Comparison of ENCODE assay signal across 24 cellular contexts in genomic region chr1:48371598-48371997, GRCh38.
"Had no signal": no experiment of that assay in that cellular context is flagged by ENCODE, and none has a peak within 500 bp of the region (broad histone marks: within the 10 kb centered on the region; RNA-seq: fewer than 3 reads in every experiment).

No MANE protein-coding gene starts in this region.

- H3K4me2 ChIP-seq: hepatocyte, neural progenitor cell had no signal

- H3K27me3 ChIP-seq: esophagus muscularis mucosa, foreskin keratinocyte, gastroesophageal sphincter, heart left ventricle, hepatocyte, left lung, neural progenitor cell, right atrium auricular region, sigmoid colon, stomach, thyroid gland had no signal

- H3K4me1 ChIP-seq: esophagus muscularis mucosa, foreskin keratinocyte, gastroesophageal sphincter, heart left ventricle, left lung, prostate gland, right atrium auricular region, sigmoid colon had no signal

- H2AFZ ChIP-seq: hepatocyte, neural progenitor cell had no signal

- H3K9me3 ChIP-seq: gastroesophageal sphincter, prostate gland, thyroid gland had no signal

- H3K27ac ChIP-seq: esophagus muscularis mucosa, foreskin keratinocyte, gastroesophageal sphincter, heart left ventricle, hepatocyte, left lung, neural progenitor cell, prostate gland, right atrium auricular region, sigmoid colon, stomach, thyroid gland had no signal

- FAIRE-seq: colon, endothelial cell of umbilical vein, islet of Langerhans had no signal

- DNase-seq: effector CD8-positive, alpha-beta T cell; foreskin keratinocyte; heart left ventricle; left cardiac atrium; left lung; mesenchymal stem cell; midbrain; naive thymus-derived CD4-positive, alpha-beta T cell; sigmoid colon; stimulated activated CD4-positive, alpha-beta T cell treated with anti-CD3 and anti-CD28 coated beads, Interleukin-2, amount 100 ng/mL, for 24 hours; stimulated activated CD4-positive, alpha-beta T cell treated with anti-CD3 and anti-CD28 coated beads, Interleukin-4, amount 100 ng/mL, for 24 hours; stimulated activated naive CD4-positive, alpha-beta T cell treated with Interleukin-2 at 50 U/mL for 16 hours; stomach; thyroid gland had no signal

- H3K79me2 ChIP-seq: hepatocyte had no signal

- H3K36me3 ChIP-seq: left lung, prostate gland, right atrium auricular region, thyroid gland had no signal

- ATAC-seq: foreskin keratinocyte; gastroesophageal sphincter; heart left ventricle; left cardiac atrium; left lung; naive thymus-derived CD4-positive, alpha-beta T cell; stimulated activated effector memory CD8-positive, alpha-beta T cell treated with anti-CD3 and anti-CD28 coated beads, Interleukin-12 subunit alpha, Interleukin-12 subunit beta, amount 100 ng/mL, for 72 hours had no signal

- H3K9ac ChIP-seq: neural progenitor cell had no signal

- H3K4me3 ChIP-seq: esophagus muscularis mucosa, gastroesophageal sphincter, heart left ventricle, hepatocyte, left lung, neural progenitor cell, prostate gland, right atrium auricular region, sigmoid colon, stomach, thyroid gland had no signal
